12 cellular contexts compared by ENCODE assay signal in genomic region chr2:211996857-211997256, GRCh38.
"Had no signal": no experiment of that assay in that cellular context is flagged by ENCODE, and none has a peak within 500 bp of the region (broad histone marks: within the 10 kb centered on the region; RNA-seq: fewer than 3 reads in every experiment).

No MANE protein-coding gene starts in this region.

- H3K27me3 ChIP-seq: left lung, ovary, right lobe of liver, suprapubic skin had no signal

- H3K9me3 ChIP-seq: left lung, ovary, right lobe of liver, suprapubic skin had no signal

- FAIRE-seq: keratinocyte had no signal

- H3K4me1 ChIP-seq: left lung, right lobe of liver, suprapubic skin had no signal

- DNase-seq: activated CD4-positive, alpha-beta T cell treated with anti-CD3 and anti-CD28 coated beads for 36 hours; activated CD8-positive, alpha-beta T cell treated with anti-CD3 and anti-CD28 coated beads for 36 hours; activated effector memory CD4-positive, alpha-beta T cell treated with Interleukin-2 at 50 U/mL for 16 hours; activated naive CD4-positive, alpha-beta T cell treated with anti-CD3 and anti-CD28 coated beads, Interleukin-2, amount 50 U/mL, for 16 hours; activated T-cell treated with anti-CD3 and anti-CD28 coated beads, Interleukin-2, amount 50 U/mL, for 4 hours; left lung; mammary epithelial cell; ovary; right lobe of liver; trophoblast cell had no signal

- H3K27ac ChIP-seq: left lung, ovary, right lobe of liver, suprapubic skin had no signal

- H3K36me3 ChIP-seq: left lung, ovary, right lobe of liver, suprapubic skin had no signal

- ATAC-seq: activated CD4-positive, alpha-beta T cell treated with anti-CD3 and anti-CD28 coated beads for 36 hours; activated CD8-positive, alpha-beta T cell treated with anti-CD3 and anti-CD28 coated beads for 36 hours; activated T-cell treated with anti-CD3 and anti-CD28 coated beads, Interleukin-2, amount 50 U/mL, for 4 hours; left lung; right lobe of liver had no signal

- H3K4me3 ChIP-seq: left lung, ovary, right lobe of liver, suprapubic skin had no signal
